Comparison of ENCODE assay signal across 8 cellular contexts in genomic region chr19:2014731-2015610, GRCh38. TPM values are rescaled to one million over a fixed set of nuclear protein-coding genes. Genes with fewer than 3 reads are reported as not detected.
DNase-seq lines count a peak whose midpoint lies in the region; ATAC-seq lines count a peak whose summit lies in the region.

No MANE protein-coding gene starts in this region.

- H3K27ac ChIP-seq in SK-N-MC (no peak overlapping the region), ectodermal cell (ENCODE audit: insufficient read depth, low read depth, low read length, poor library complexity, severe bottlenecking) (no peak overlapping the region)

- WGBS in ectodermal cell, 2 experiments = 14 to 15% methylated on average over 75 of the region's 75 CpGs

- no peak for ATAC-seq in HG02840 (IDR thresholded peaks at IDR 0.05; ENCODE audit: low FRiP score, unreplicated experiment)
- ATAC-seq in HG03342 (IDR thresholded peaks at IDR 0.05; ENCODE audit: unreplicated experiment) = no peak

- peak; percentile 56 for DNase-seq in NCI-H748 (lab: John Stamatoyannopoulos, UW; ENCODE audit: unreplicated experiment)
- DNase-seq in NCI-H748 treated with DMSO at 0.1 percent for 48 hours (lab: John Stamatoyannopoulos, UW) = no peak
- DNase-seq in SK-N-MC (ENCODE audit: low read depth, low spot score) = no peak
- no peak for DNase-seq in KG1 (lab: John Stamatoyannopoulos, UW)

- H3K9ac ChIP-seq in SK-N-MC (ENCODE audit: insufficient read length) (peak overlapping the region; percentile 71), mucosa of stomach (ENCODE audit: low read length) (peak overlapping the region; percentile 62)

- no peaks in the 10 kb centered on the region for H3K36me3 ChIP-seq in SK-N-MC (ENCODE audit: insufficient read depth, low read length)
- H3K36me3 ChIP-seq in ectodermal cell (ENCODE audit: control insufficient read depth, insufficient read depth, low read length) = no peaks in the 10 kb centered on the region
- H3K36me3 ChIP-seq in mucosa of stomach (ENCODE audit: control insufficient read depth, insufficient read depth, low read length) = no peaks in the 10 kb centered on the region

- no peaks in the 10 kb centered on the region for H3K9me3 ChIP-seq in SK-N-MC (ENCODE audit: low read depth, low read length)
- H3K9me3 ChIP-seq in ectodermal cell (ENCODE audit: control insufficient read depth, low read length) = peaks cover 2% of the 10 kb centered on the region
- H3K9me3 ChIP-seq in mucosa of stomach (ENCODE audit: control insufficient read depth, low read length) = no peaks in the 10 kb centered on the region

- peaks cover 21% of the 10 kb centered on the region for H3K4me1 ChIP-seq in ectodermal cell (ENCODE audit: control insufficient read depth, insufficient read depth, low read length)
- H3K4me1 ChIP-seq in mucosa of stomach (ENCODE audit: control insufficient read depth, insufficient read depth, low read length) = peaks cover 13% of the 10 kb centered on the region

- H3K4me3 ChIP-seq in SK-N-MC (peak overlapping the region; percentile 82), ectodermal cell (ENCODE audit: insufficient read depth, low read depth, low read length) (peak overlapping the region; percentile 64), mucosa of stomach (ENCODE audit: low read length) (no peak overlapping the region)

- H3K27me3 ChIP-seq in ectodermal cell (ENCODE audit: control insufficient read depth, insufficient read depth, low read length, poor library complexity, severe bottlenecking) (no peaks in the 10 kb centered on the region), mucosa of stomach (ENCODE audit: control insufficient read depth, insufficient read depth, low read length) (no peaks in the 10 kb centered on the region)

RNA-seq across cellular contexts. Expression of gene BTBD2, which starts 0.5 kb away (rescaled TPM):
- 146 TPM for polyA plus RNA-seq in ectodermal cell (2013, experiment 1 of 4)
- polyA plus RNA-seq in ectodermal cell (2013, experiment 2 of 4) = 144 TPM
- 130 TPM for polyA plus RNA-seq in ectodermal cell (2013, experiment 3 of 4)
- 138 TPM for polyA plus RNA-seq in ectodermal cell (2013, experiment 4 of 4)

RNA-seq across cellular contexts. Expression of gene MKNK2, which starts 36.1 kb away (rescaled TPM):
- 140 TPM for polyA plus RNA-seq in ectodermal cell (2013, experiment 1 of 4)
- 134 TPM for polyA plus RNA-seq in ectodermal cell (2013, experiment 2 of 4)
- polyA plus RNA-seq in ectodermal cell (2013, experiment 3 of 4) = 108 TPM
- 109 TPM for polyA plus RNA-seq in ectodermal cell (2013, experiment 4 of 4)
